8 cellular contexts compared by ENCODE assay signal in genomic region chr6:40852667-40853383, GRCh38.
DNase-seq lines count a peak whose midpoint lies in the region; ATAC-seq and TF ChIP-seq lines count a peak whose summit lies in the region.

No MANE protein-coding gene starts in this region.

- no peak overlapping the region for H3K4me2 ChIP-seq in Karpas-422 (ENCODE audit: low read depth, low read length, poor library complexity, severe bottlenecking)

- no peaks in the 10 kb centered on the region for H3K9me3 Mint-ChIP-seq in osteocyte (ENCODE audit: unreplicated experiment)

- H3K27ac Mint-ChIP-seq in osteocyte (ENCODE audit: unreplicated experiment): no peak overlapping the region

- H3K4me3 ChIP-seq in Karpas-422 (ENCODE audit: low read length): no peak overlapping the region
- H3K4me3 ChIP-seq in body of pancreas: no peak overlapping the region

- H3K4me1 ChIP-seq in Karpas-422 (ENCODE audit: low read length): peaks cover 13% of the 10 kb centered on the region
- H3K4me1 ChIP-seq in body of pancreas: peaks cover 4% of the 10 kb centered on the region

- intact Hi-C loops in body of pancreas (cut with DNase I): no loop called here
- intact Hi-C loops in sciatic nerve (cut with DNase I): no loop called here

- H3K27ac ChIP-seq in Karpas-422 (ENCODE audit: low read length): no peak overlapping the region
- H3K27ac ChIP-seq in body of pancreas: no peak overlapping the region

- H3K36me3 Mint-ChIP-seq in osteocyte (ENCODE audit: unreplicated experiment): no peaks in the 10 kb centered on the region

- H3K27me3 Mint-ChIP-seq in osteocyte (ENCODE audit: unreplicated experiment): peaks cover 9% of the 10 kb centered on the region

- H3K27me3 ChIP-seq in Karpas-422 (ENCODE audit: low read length): no peaks in the 10 kb centered on the region
- no peaks in the 10 kb centered on the region for H3K27me3 ChIP-seq in body of pancreas

- H3K4me3 Mint-ChIP-seq in osteocyte (ENCODE audit: unreplicated experiment): no peak overlapping the region

- H3K36me3 ChIP-seq in Karpas-422 (ENCODE audit: insufficient read depth, low read length): no peaks in the 10 kb centered on the region
- H3K36me3 ChIP-seq in body of pancreas (replicated peaks in 1 of 2; ENCODE audit: insufficient read depth in 1 of 2, low read depth in 2 of 2): no peaks in the 10 kb centered on the region

- no peak overlapping the region for H2AFZ ChIP-seq in Karpas-422 (ENCODE audit: low read length)

- H3K9me3 ChIP-seq in Karpas-422 (ENCODE audit: low read length): no peaks in the 10 kb centered on the region
- no peaks in the 10 kb centered on the region for H3K9me3 ChIP-seq in body of pancreas

- no peak overlapping the region for H3K9ac ChIP-seq in Karpas-422 (ENCODE audit: low read length)

- H3K4me1 Mint-ChIP-seq in osteocyte (ENCODE audit: unreplicated experiment): no peaks in the 10 kb centered on the region

- H3K9me2 ChIP-seq in Karpas-422 (replicated peaks; ENCODE audit: insufficient read depth, low read length): no peaks in the 10 kb centered on the region

- peak; percentile 19 for DNase-seq in SKM-1 treated with dmso at 0.1 percent for 144 hours (lab: John Stamatoyannopoulos, UW; ENCODE audit: unreplicated experiment)
- DNase-seq in SKM-1 (lab: John Stamatoyannopoulos, UW; ENCODE audit: unreplicated experiment): no peak
- DNase-seq in Karpas-422: peak; percentile 71
- peak in 1 of 4 donors; percentile 27 for DNase-seq in body of pancreas
- no peak for DNase-seq in osteocyte (ENCODE audit: extremely low spot score, unreplicated experiment)
- DNase-seq in DMS153 (lab: John Stamatoyannopoulos, UW): no peak
- no peak for DNase-seq in sciatic nerve (ENCODE audit: low spot score)
- no peak for DNase-seq in G401 (ENCODE audit: low spot score)

- WGBS in body of pancreas, 2 donors: 33 to 65% methylated on average over 6 of the region's 6 CpGs

- H3K79me2 ChIP-seq in Karpas-422 (ENCODE audit: low read length): no peaks in the 10 kb centered on the region

- TF ChIP-seq CTCF in body of pancreas (IDR thresholded peaks at IDR 0.05): peak in 4 of 7 experiments; percentile 17 to 38 (median 31)
- TF ChIP-seq CTCF in osteocyte (IDR thresholded peaks at IDR 0.05): peak; percentile 39

- no peak for TF ChIP-seq POLR2A in body of pancreas (IDR thresholded peaks at IDR 0.05)

- H4K20me1 ChIP-seq in Karpas-422 (ENCODE audit: insufficient read depth, low read depth, low read length): no peaks in the 10 kb centered on the region

- no peak for ATAC-seq in body of pancreas
- ATAC-seq in sciatic nerve: no peak

- in situ Hi-C loops in G401 (cut with HindIII; ENCODE audit: low sequenced_read_pairs): no loop called here

Comparison
In these comparisons a context has a peak if more than half of its experiments do, and no peak if none do; other contexts are left out.
1. DNase-seq: peak in SKM-1 treated with dmso at 0.1 percent for 144 hours (single experiment) and Karpas-422 (single experiment); none in SKM-1 (single experiment), osteocyte (single experiment), DMS153 (single experiment), sciatic nerve (single experiment) and G401 (single experiment).